ENCODE assay signal across 8 cellular contexts in genomic region chr6:3251462-3252314, GRCh38. TPM values are rescaled to one million over a fixed set of nuclear protein-coding genes. Genes with fewer than 3 reads are reported as not detected.
DNase-seq lines count a peak whose midpoint lies in the region; ATAC-seq and TF ChIP-seq lines count a peak whose summit lies in the region.

No MANE protein-coding gene starts in this region.

- no peaks in the 10 kb centered on the region for H4K20me1 ChIP-seq in fibroblast of lung (ENCODE audit: control insufficient read depth, extremely low read depth, insufficient read depth, low read length)
- H4K20me1 ChIP-seq in neural progenitor cell (ENCODE audit: low read depth): no peaks in the 10 kb centered on the region

- H3K27me3 Mint-ChIP-seq in activated T-cell treated with anti-CD3 and anti-CD28 coated beads, Interleukin-2, amount 50 U/mL, for 4 hours (ENCODE audit: low read depth): peaks cover 35% of the 10 kb centered on the region
- H3K27me3 Mint-ChIP-seq in neural progenitor cell (ENCODE audit: insufficient read depth, low read depth): peaks cover 16% of the 10 kb centered on the region
- H3K27me3 Mint-ChIP-seq in stimulated activated naive CD8-positive, alpha-beta T cell treated with anti-CD3 and anti-CD28 coated beads, Interleukin-15, amount 100 ng/mL, for 72 hours: peaks cover 51% of the 10 kb centered on the region

- H3K9me3 ChIP-seq in Panc1 (ENCODE audit: control insufficient read depth, insufficient read depth, low read depth, low read length) (no peaks in the 10 kb centered on the region), fibroblast of lung (ENCODE audit: control insufficient read depth, insufficient read depth, low read depth, low read length) (no peaks in the 10 kb centered on the region), neural progenitor cell (ENCODE audit: low read depth) (no peaks in the 10 kb centered on the region)

- H3K4me3 ChIP-seq in Panc1 (ENCODE audit: low read depth in 2 of 2, low read length in 2 of 2) (no peak overlapping the region; a peak in 1 of 4 replicates), fibroblast of lung (replicated peaks in 1 of 4; ENCODE audit: control extremely low read depth in 1 of 4, insufficient read depth in 1 of 4, low read depth in 3 of 4, low read length in 4 of 4) (no peak overlapping the region), neural progenitor cell (no peak overlapping the region)

- no peaks in the 10 kb centered on the region for H3K36me3 ChIP-seq in Panc1 (ENCODE audit: control insufficient read depth, insufficient read depth, low read length)
- H3K36me3 ChIP-seq in fibroblast of lung (ENCODE audit: control insufficient read depth, insufficient read depth, low read length): no peaks in the 10 kb centered on the region
- H3K36me3 ChIP-seq in neural progenitor cell: no peaks in the 10 kb centered on the region

- CTCF ChIA-PET in Panc1 (lab: Charles Lee): interaction anchor here (0.5 to 1.5 kb wide), 5 partner anchors 12 to 125 kb away, joined by 3 to 6 read pairs (median 5); partner anchors contain the start of gene TUBB2A

- DNase-seq in C1 segment of cervical spinal cord (lab: John Stamatoyannopoulos, UW) (peak; percentile 7 to 79 (median 63)), GM20000 (ENCODE audit: low spot score) (peak; percentile 91), Kasumi-1 (lab: John Stamatoyannopoulos, UW) (peak; percentile 85 to 93), Panc1 (ENCODE audit: low read depth, low spot score) (peak; percentile 63), fibroblast of lung (ENCODE audit: low read depth in 2 of 2) (peak; percentile 71 to 83), neural progenitor cell (ENCODE audit: low spot score) (peak; percentile 90)
- peak; percentile 81 for DNase-seq in activated T-cell treated with anti-CD3 and anti-CD28 coated beads, Interleukin-2, amount 50 U/mL, for 4 hours
- DNase-seq in stimulated activated naive CD8-positive, alpha-beta T cell treated with anti-CD3 and anti-CD28 coated beads, Interleukin-15, amount 100 ng/mL, for 72 hours: peak; percentile 72 to 79

- H2AFZ ChIP-seq in fibroblast of lung (ENCODE audit: low read length) (peak overlapping the region; percentile 39), neural progenitor cell (replicated peaks) (no peak overlapping the region)

- H3K79me2 ChIP-seq in fibroblast of lung (ENCODE audit: control insufficient read depth, insufficient read depth, low read length): no peaks in the 10 kb centered on the region
- no peaks in the 10 kb centered on the region for H3K79me2 ChIP-seq in neural progenitor cell (ENCODE audit: low read depth)

- TF ChIP-seq CTCF in GM20000 (IDR thresholded peaks at IDR 0.05; ENCODE audit: extremely low read depth, missing control alignments): peak; percentile 84
- TF ChIP-seq CTCF in Panc1 (IDR thresholded peaks at IDR 0.05): peak; percentile 97
- peak; percentile 98 to 99 for TF ChIP-seq CTCF in fibroblast of lung (conservative IDR thresholded peaks at IDR 0.05 in 1 of 2, IDR thresholded peaks at IDR 0.05 in 1 of 2; ENCODE audit: low read depth in 1 of 2, low read length in 2 of 2)
- TF ChIP-seq CTCF in neural progenitor cell (IDR thresholded peaks at IDR 0.05): peak; percentile 96

- H3K4me1 Mint-ChIP-seq in activated T-cell treated with anti-CD3 and anti-CD28 coated beads, Interleukin-2, amount 50 U/mL, for 4 hours (ENCODE audit: low read depth): peaks cover 4% of the 10 kb centered on the region
- H3K4me1 Mint-ChIP-seq in neural progenitor cell: peaks cover 54% of the 10 kb centered on the region
- H3K4me1 Mint-ChIP-seq in stimulated activated naive CD8-positive, alpha-beta T cell treated with anti-CD3 and anti-CD28 coated beads, Interleukin-15, amount 100 ng/mL, for 72 hours: peaks cover 6% of the 10 kb centered on the region

- H3K27ac Mint-ChIP-seq in neural progenitor cell: peak overlapping the region; percentile 92
- H3K27ac Mint-ChIP-seq in stimulated activated naive CD8-positive, alpha-beta T cell treated with anti-CD3 and anti-CD28 coated beads, Interleukin-15, amount 100 ng/mL, for 72 hours: no peak overlapping the region

- H3K36me3 Mint-ChIP-seq in activated T-cell treated with anti-CD3 and anti-CD28 coated beads, Interleukin-2, amount 50 U/mL, for 4 hours (ENCODE audit: insufficient read depth): no peaks in the 10 kb centered on the region
- peaks cover 22% of the 10 kb centered on the region for H3K36me3 Mint-ChIP-seq in neural progenitor cell

- no peak overlapping the region for H3K4me3 Mint-ChIP-seq in activated T-cell treated with anti-CD3 and anti-CD28 coated beads, Interleukin-2, amount 50 U/mL, for 4 hours
- peak overlapping the region; percentile 74 for H3K4me3 Mint-ChIP-seq in neural progenitor cell
- H3K4me3 Mint-ChIP-seq in stimulated activated naive CD8-positive, alpha-beta T cell treated with anti-CD3 and anti-CD28 coated beads, Interleukin-15, amount 100 ng/mL, for 72 hours: peak overlapping the region in 1 of 2 donors; percentile 56

- intact Hi-C loops in Panc1 (cut with micrococcal nuclease; ENCODE audit: unreplicated experiment): loop anchor here (10.0 kb wide), 1 partner anchor 257 kb away; the partner anchor contains the start of gene NQO2

- peak; percentile 87 for ATAC-seq in Panc1
- ATAC-seq in activated T-cell treated with anti-CD3 and anti-CD28 coated beads, Interleukin-2, amount 50 U/mL, for 4 hours: peak; percentile 83 to 95
- peak; percentile 83 for ATAC-seq in stimulated activated naive CD8-positive, alpha-beta T cell treated with anti-CD3 and anti-CD28 coated beads, Interleukin-15, amount 100 ng/mL, for 72 hours

- BruUV-seq in Panc1 (replicated peaks; lab: Mats Ljungman, UMichigan): no TSS peak

- peaks cover 16% of the 10 kb centered on the region for H3F3A ChIP-seq in neural progenitor cell (ENCODE audit: low read depth)

- H3K9me3 Mint-ChIP-seq in activated T-cell treated with anti-CD3 and anti-CD28 coated beads, Interleukin-2, amount 50 U/mL, for 4 hours: peaks cover 5% of the 10 kb centered on the region
- peaks cover 5% of the 10 kb centered on the region for H3K9me3 Mint-ChIP-seq in neural progenitor cell
- H3K9me3 Mint-ChIP-seq in stimulated activated naive CD8-positive, alpha-beta T cell treated with anti-CD3 and anti-CD28 coated beads, Interleukin-15, amount 100 ng/mL, for 72 hours: no peaks in the 10 kb centered on the region

- H3K27me3 ChIP-seq in Panc1 (ENCODE audit: control insufficient read depth, insufficient read depth, low read length): no peaks in the 10 kb centered on the region
- peaks cover 4% of the 10 kb centered on the region for H3K27me3 ChIP-seq in fibroblast of lung (ENCODE audit: control insufficient read depth, insufficient read depth, low read length)
- H3K27me3 ChIP-seq in neural progenitor cell: no peaks in the 10 kb centered on the region

- no peak overlapping the region for H3K9ac ChIP-seq in fibroblast of lung (ENCODE audit: insufficient read depth, low read length)
- H3K9ac ChIP-seq in neural progenitor cell: no peak overlapping the region

- peaks cover 11% of the 10 kb centered on the region; the same call in 1 of the 2 replicates for H3K4me1 ChIP-seq in Panc1 (ENCODE audit: control insufficient read depth, insufficient read depth, low read length)
- H3K4me1 ChIP-seq in fibroblast of lung (ENCODE audit: control insufficient read depth, extremely low read depth, insufficient read depth, low read length): peaks cover 11% of the 10 kb centered on the region
- peaks cover 38% of the 10 kb centered on the region for H3K4me1 ChIP-seq in neural progenitor cell

- in situ Hi-C loops in Panc1 (cut with HindIII; ENCODE audit: low pct_unique_long_range_greater_than_20kb, low sequenced_read_pairs): no loop called here

- H3K27ac ChIP-seq in Panc1 (ENCODE audit: low read length) (0 out of 2 replicates have a peak overlapping the region, but pooled peaks have one; percentile 8), fibroblast of lung (ENCODE audit: insufficient read depth, low read length) (no peak overlapping the region), neural progenitor cell (no peak overlapping the region)

- peak overlapping the region; percentile 35 for H3K4me2 ChIP-seq in fibroblast of lung (ENCODE audit: extremely low read depth, insufficient read depth, low read length)
- H3K4me2 ChIP-seq in neural progenitor cell: peak overlapping the region; percentile 29

- POLR2A ChIA-PET in Panc1 (lab: Charles Lee): interaction anchor here (0.7 kb wide), 1 partner anchor 95 kb away, joined by 3 read pairs; the partner anchor contains the start of gene TUBB2A

RNA-seq across cellular contexts. Expression of gene PSMG4, which starts 7.1 kb away (rescaled TPM):
- total RNA-seq in Panc1 (2021; ENCODE audit: unreplicated experiment) (27.0 TPM), fibroblast of lung (24.4 and 34.2 TPM in 2 replicates), neural progenitor cell (ENCODE audit: low replicate concordance) (15.2 and 25.3 TPM in 2 replicates)
- 56.3 TPM for polyA plus RNA-seq in Panc1 (2012; ENCODE audit: insufficient read length)
- total RNA-seq in activated T-cell treated with anti-CD3 and anti-CD28 coated beads, Interleukin-2, amount 50 U/mL, for 4 hours: 10 to 100 TPM; 26.0 to 31.6 (median 27.8) TPM
- polyA plus RNA-seq in fibroblast of lung: 12.5 and 17.5 TPM in 2 replicates
- 22.5 and 34.9 TPM in 2 replicates for polyA plus RNA-seq in fibroblast of lung (2012)
- polyA minus RNA-seq in fibroblast of lung (ENCODE audit: low replicate concordance): 7.3 and 21.7 TPM in 2 replicates

RNA-seq across cellular contexts. Expression of gene TUBB2B, which starts 24.2 kb away (rescaled TPM):
- total RNA-seq in Panc1 (2021; ENCODE audit: unreplicated experiment) (22.7 TPM), fibroblast of lung (3.8 and 5.1 TPM in 2 replicates), neural progenitor cell (ENCODE audit: low replicate concordance) (362 and 762 TPM in 2 replicates)
- polyA plus RNA-seq in Panc1 (2012; ENCODE audit: insufficient read length): 43.9 TPM
- under 1 TPM; 0.42 to 0.73 (median 0.61) TPM for total RNA-seq in activated T-cell treated with anti-CD3 and anti-CD28 coated beads, Interleukin-2, amount 50 U/mL, for 4 hours
- 3.4 and 5.2 TPM in 2 replicates for polyA plus RNA-seq in fibroblast of lung
- polyA plus RNA-seq in fibroblast of lung (2012): 4.4 and 5.9 TPM in 2 replicates
- 9.3 and 12.1 TPM in 2 replicates for polyA minus RNA-seq in fibroblast of lung (ENCODE audit: low replicate concordance)

Comparison
In these comparisons a context has a peak if more than half of its experiments do, and no peak if none do; other contexts are left out.
1. RNA of gene TUBB2B, which starts 24.2 kb away (total RNA-seq): 362 to 762 TPM in neural progenitor cell; 22.7 TPM in Panc1 (single experiment), 3.8 to 5.1 TPM in fibroblast of lung and 0.42 to 0.73 TPM in activated T-cell treated with anti-CD3 and anti-CD28 coated beads, Interleukin-2, amount 50 U/mL, for 4 hours; every median in the first group is over 10 times any median in the second.
2. Peak in every context shown above with its lines, with median percentiles within 50 percentile points of each other: DNase-seq, CTCF ChIP-seq and ATAC-seq.